ENCODE assay signal across 8 cellular contexts in the genomic region with DNA sequence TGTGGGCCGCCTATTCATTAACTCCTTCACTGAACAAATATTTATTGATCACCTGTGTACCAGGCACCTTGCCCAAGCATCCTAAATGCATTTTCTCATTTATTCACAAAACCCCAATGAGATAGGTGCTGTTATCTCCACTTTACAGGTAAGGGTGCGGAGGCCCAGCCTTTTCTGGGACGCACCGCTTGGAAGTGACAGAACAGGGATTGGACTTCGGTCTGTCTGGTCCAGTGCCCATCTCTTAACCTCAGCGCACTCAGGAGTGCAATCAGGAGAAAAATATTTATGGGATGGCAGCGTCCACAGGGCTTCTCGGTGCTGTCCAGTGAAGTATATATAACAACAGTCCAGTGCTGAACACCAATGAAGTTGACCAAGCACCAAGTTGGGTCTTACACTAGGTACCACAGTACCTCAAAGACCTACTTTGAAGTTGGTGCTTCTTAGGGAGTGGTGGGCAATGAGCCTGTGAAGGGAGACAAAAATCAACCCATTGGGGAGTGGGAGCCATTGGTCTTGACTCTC. TPM values are rescaled to one million over a fixed set of nuclear protein-coding genes. Genes with fewer than 3 reads are reported as not detected.
DNase-seq lines count a peak whose midpoint lies in the region; ATAC-seq and TF ChIP-seq lines count a peak whose summit lies in the region.

No MANE protein-coding gene starts in this region.

- H3K4me3 ChIP-seq in AG09309 (ENCODE audit: control insufficient read depth, low read depth, low read length) (peak overlapping the region; percentile 75), LNCaP clone FGC (ENCODE audit: low read depth, low read length) (peak overlapping the region; percentile 57), dorsolateral prefrontal cortex (peak overlapping the region; percentile 53 to 88 (median 69))
- H3K4me3 ChIP-seq in naive thymus-derived CD4-positive, alpha-beta T cell (ENCODE audit: low read length): peak overlapping the region; percentile 85

- H3K36me3 Mint-ChIP-seq in naive thymus-derived CD4-positive, alpha-beta T cell: peaks cover 0 to 4% (median 0%) of the 10 kb centered on the region in 5 donors

- peaks cover 4 to 16% (median 8%) of the 10 kb centered on the region in 7 donors for H3K4me1 Mint-ChIP-seq in naive thymus-derived CD4-positive, alpha-beta T cell

- H3K27ac ChIP-seq in dorsolateral prefrontal cortex: peak overlapping the region in 15 of 59 donors; percentile 4 to 86 (median 66)
- no peak overlapping the region for H3K27ac ChIP-seq in naive thymus-derived CD4-positive, alpha-beta T cell (ENCODE audit: low read depth, low read length)

- POLR2A ChIA-PET in naive thymus-derived CD4-positive, alpha-beta T cell (lab: Charles Lee): interaction anchor here (1.5 kb wide), 2 partner anchors 18 to 206 kb away, joined by 3 to 9 read pairs; a partner anchor contains a TSS

- ATAC-seq in naive thymus-derived CD4-positive, alpha-beta T cell: no peak
- ATAC-seq in activated CD4-positive, CD25-positive, alpha-beta regulatory T cell treated with anti-CD3 and anti-CD28 coated beads, Interleukin-2, amount 50 U/mL, for 24 hours: no peak

- no peaks in the 10 kb centered on the region for H3K9me3 Mint-ChIP-seq in naive thymus-derived CD4-positive, alpha-beta T cell

- intact Hi-C loops in dorsolateral prefrontal cortex (cut with DNase I): no loop called here
- intact Hi-C loops in naive thymus-derived CD4-positive, alpha-beta T cell (cut with micrococcal nuclease): loop anchor here (1.0 to 2.0 kb wide), 7 partner anchors 20 to 367 kb away; a partner anchor contains a TSS

- peak overlapping the region; percentile 80 to 92 (median 88) for H3K4me3 Mint-ChIP-seq in naive thymus-derived CD4-positive, alpha-beta T cell

- CTCF ChIA-PET in naive thymus-derived CD4-positive, alpha-beta T cell (lab: Charles Lee): no interaction called here

- no peaks in the 10 kb centered on the region for H3K36me3 ChIP-seq in naive thymus-derived CD4-positive, alpha-beta T cell (ENCODE audit: control insufficient read depth in 2 of 3, insufficient read depth in 3 of 3, low read length in 3 of 3)

- no peak overlapping the region for H3K27ac Mint-ChIP-seq in naive thymus-derived CD4-positive, alpha-beta T cell

- peaks cover 0 to 31% (median 6%) of the 10 kb centered on the region in 5 donors for H3K27me3 Mint-ChIP-seq in naive thymus-derived CD4-positive, alpha-beta T cell

- peaks cover 0 to 5% of the 10 kb centered on the region in 2 donors for H3K4me1 ChIP-seq in naive thymus-derived CD4-positive, alpha-beta T cell (ENCODE audit: control insufficient read depth in 2 of 2, insufficient read depth in 2 of 2, low read length in 2 of 2)

- no peak for TF ChIP-seq CTCF in AG09309 (IDR thresholded peaks at IDR 0.05; ENCODE audit: control insufficient read depth, insufficient read depth, low read depth, low read length, missing control alignments)
- no peak for TF ChIP-seq CTCF in LNCaP clone FGC (IDR thresholded peaks at IDR 0.05; ENCODE audit: control insufficient read depth, extremely low read depth, insufficient read depth)
- no peak for TF ChIP-seq CTCF in dorsolateral prefrontal cortex (IDR thresholded peaks at IDR 0.05 in 54 of 56, conservative IDR thresholded peaks at IDR 0.05 in 2 of 56; ENCODE audit: low read depth in 1 of 56, partially characterized antibody in 56 of 56)

- H3K27me3 ChIP-seq in dorsolateral prefrontal cortex: no peaks in the 10 kb centered on the region
- H3K27me3 ChIP-seq in naive thymus-derived CD4-positive, alpha-beta T cell (ENCODE audit: control insufficient read depth in 2 of 2, insufficient read depth in 2 of 2, low read length in 2 of 2): no peaks in the 10 kb centered on the region

- DNase-seq in AG09309 (ENCODE audit: low read depth): no peak
- no peak for DNase-seq in LNCaP clone FGC (ENCODE audit: low read depth)
- no peak for DNase-seq in dorsolateral prefrontal cortex
- no peak for DNase-seq in naive thymus-derived CD4-positive, alpha-beta T cell
- no peak for DNase-seq in islet precursor cell
- no peak for DNase-seq in NCI-H146 treated with DMSO at 0.1 percent for 48 hours (lab: John Stamatoyannopoulos, UW; ENCODE audit: unreplicated experiment)
- no peak for DNase-seq in NCI-H1417 treated with DMSO at 0.1 percent for 48 hours (lab: John Stamatoyannopoulos, UW)

- H3K9me3 ChIP-seq in naive thymus-derived CD4-positive, alpha-beta T cell (ENCODE audit: control insufficient read depth in 2 of 3, low read length in 3 of 3): no peaks in the 10 kb centered on the region

RNA-seq across cellular contexts. Expression of a gene that starts 18.9 kb away (rescaled TPM):
- total RNA-seq in dorsolateral prefrontal cortex: 100 to 1,000 TPM in 54 of 120 experiments, 10 to 100 TPM in 66; 69.3 to 135 (median 98.3) TPM
- total RNA-seq in naive thymus-derived CD4-positive, alpha-beta T cell: 1 to 10 TPM in 4 of 5 experiments, under 1 TPM in 1; 0.85 to 4.1 (median 2.8) TPM
- polyA plus RNA-seq in naive thymus-derived CD4-positive, alpha-beta T cell: 1 to 10 TPM in 1 of 2 donors, not detected in 1; 2.1 TPM

Comparison
In these comparisons a context has a peak if more than half of its experiments do, and no peak if none do; other contexts are left out.
1. RNA of a gene that starts 18.9 kb away (total RNA-seq): 69.3 to 135 TPM in dorsolateral prefrontal cortex; 0.85 to 4.1 TPM in naive thymus-derived CD4-positive, alpha-beta T cell; every median in the first group is over 10 times any median in the second.
2. intact Hi-C loops: an anchor here in naive thymus-derived CD4-positive, alpha-beta T cell (1.0 to 2.0 kb wide); none called in dorsolateral prefrontal cortex.
3. Peak in every context shown above with its lines, with median percentiles within 50 percentile points of each other: H3K4me3 ChIP-seq.